1 cellular context compared by ENCODE assay signal in genomic region chr2:16067444-16068232, GRCh38.
TF ChIP-seq lines count a peak whose summit lies in the region.

No MANE protein-coding gene starts in this region.

TF ChIP-seq in HepG2, 621 proteins besides CTCF, POLR2A, EP300 and RAD21 (continued from another document):
- TF ChIP-seq, protein P1, sequence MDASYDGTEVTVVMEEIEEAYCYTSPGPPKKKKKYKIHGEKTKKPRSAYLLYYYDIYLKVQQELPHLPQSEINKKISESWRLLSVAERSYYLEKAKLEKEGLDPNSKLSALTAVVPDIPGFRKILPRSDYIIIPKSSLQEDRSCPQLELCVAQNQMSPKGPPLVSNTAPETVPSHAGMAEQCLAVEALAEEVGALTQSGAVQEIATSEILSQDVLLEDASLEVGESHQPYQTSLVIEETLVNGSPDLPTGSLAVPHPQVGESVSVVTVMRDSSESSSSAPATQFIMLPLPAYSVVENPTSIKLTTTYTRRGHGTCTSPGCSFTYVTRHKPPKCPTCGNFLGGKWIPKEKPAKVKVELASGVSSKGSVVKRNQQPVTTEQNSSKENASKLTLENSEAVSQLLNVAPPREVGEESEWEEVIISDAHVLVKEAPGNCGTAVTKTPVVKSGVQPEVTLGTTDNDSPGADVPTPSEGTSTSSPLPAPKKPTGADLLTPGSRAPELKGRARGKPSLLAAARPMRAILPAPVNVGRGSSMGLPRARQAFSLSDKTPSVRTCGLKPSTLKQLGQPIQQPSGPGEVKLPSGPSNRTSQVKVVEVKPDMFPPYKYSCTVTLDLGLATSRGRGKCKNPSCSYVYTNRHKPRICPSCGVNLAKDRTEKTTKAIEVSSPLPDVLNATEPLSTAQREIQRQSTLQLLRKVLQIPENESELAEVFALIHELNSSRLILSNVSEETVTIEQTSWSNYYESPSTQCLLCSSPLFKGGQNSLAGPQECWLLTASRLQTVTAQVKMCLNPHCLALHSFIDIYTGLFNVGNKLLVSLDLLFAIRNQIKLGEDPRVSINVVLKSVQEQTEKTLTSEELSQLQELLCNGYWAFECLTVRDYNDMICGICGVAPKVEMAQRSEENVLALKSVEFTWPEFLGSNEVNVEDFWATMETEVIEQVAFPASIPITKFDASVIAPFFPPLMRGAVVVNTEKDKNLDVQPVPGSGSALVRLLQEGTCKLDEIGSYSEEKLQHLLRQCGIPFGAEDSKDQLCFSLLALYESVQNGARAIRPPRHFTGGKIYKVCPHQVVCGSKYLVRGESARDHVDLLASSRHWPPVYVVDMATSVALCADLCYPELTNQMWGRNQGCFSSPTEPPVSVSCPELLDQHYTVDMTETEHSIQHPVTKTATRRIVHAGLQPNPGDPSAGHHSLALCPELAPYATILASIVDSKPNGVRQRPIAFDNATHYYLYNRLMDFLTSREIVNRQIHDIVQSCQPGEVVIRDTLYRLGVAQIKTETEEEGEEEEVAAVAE (CRISPR knock-in tag; IDR thresholded peaks at IDR 0.05; ENCODE audit: borderline replicate concordance): no peak
- no peak for TF ChIP-seq BRD4 (CRISPR knock-in tag; IDR thresholded peaks at IDR 0.05)
- no peak for TF ChIP-seq CBFB (CRISPR knock-in tag; IDR thresholded peaks at IDR 0.05)
- no peak for TF ChIP-seq MED8 (CRISPR knock-in tag; IDR thresholded peaks at IDR 0.05; ENCODE audit: insufficient replicate concordance)
- no peak for TF ChIP-seq ZNF549 (CRISPR knock-in tag; IDR thresholded peaks at IDR 0.05)
- TF ChIP-seq, protein P2, sequence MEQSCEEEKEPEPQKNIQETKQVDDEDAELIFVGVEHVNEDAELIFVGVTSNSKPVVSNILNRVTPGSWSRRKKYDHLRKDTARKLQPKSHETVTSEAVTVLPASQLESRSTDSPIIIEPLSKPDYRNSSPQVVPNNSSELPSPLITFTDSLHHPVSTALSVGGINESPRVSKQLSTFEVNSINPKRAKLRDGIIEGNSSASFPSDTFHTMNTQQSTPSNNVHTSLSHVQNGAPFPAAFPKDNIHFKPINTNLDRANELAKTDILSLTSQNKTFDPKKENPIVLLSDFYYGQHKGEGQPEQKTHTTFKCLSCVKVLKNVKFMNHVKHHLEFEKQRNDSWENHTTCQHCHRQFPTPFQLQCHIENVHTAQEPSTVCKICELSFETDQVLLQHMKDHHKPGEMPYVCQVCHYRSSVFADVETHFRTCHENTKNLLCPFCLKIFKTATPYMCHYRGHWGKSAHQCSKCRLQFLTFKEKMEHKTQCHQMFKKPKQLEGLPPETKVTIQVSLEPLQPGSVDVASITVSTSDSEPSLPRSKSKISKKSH (CRISPR knock-in tag; IDR thresholded peaks at IDR 0.05; ENCODE audit: borderline replicate concordance): no peak
- no peak for TF ChIP-seq SP5 (CRISPR knock-in tag; IDR thresholded peaks at IDR 0.05; ENCODE audit: borderline replicate concordance, low read depth)
- TF ChIP-seq, protein P3, sequence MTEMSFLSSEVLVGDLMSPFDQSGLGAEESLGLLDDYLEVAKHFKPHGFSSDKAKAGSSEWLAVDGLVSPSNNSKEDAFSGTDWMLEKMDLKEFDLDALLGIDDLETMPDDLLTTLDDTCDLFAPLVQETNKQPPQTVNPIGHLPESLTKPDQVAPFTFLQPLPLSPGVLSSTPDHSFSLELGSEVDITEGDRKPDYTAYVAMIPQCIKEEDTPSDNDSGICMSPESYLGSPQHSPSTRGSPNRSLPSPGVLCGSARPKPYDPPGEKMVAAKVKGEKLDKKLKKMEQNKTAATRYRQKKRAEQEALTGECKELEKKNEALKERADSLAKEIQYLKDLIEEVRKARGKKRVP (CRISPR knock-in tag; IDR thresholded peaks at IDR 0.05): no peak
- no peak for TF ChIP-seq MIER3 (CRISPR knock-in tag; IDR thresholded peaks at IDR 0.05; ENCODE audit: borderline replicate concordance)
- no peak for TF ChIP-seq MLLT10 (CRISPR knock-in tag; IDR thresholded peaks at IDR 0.05)
- 0 out of 2 replicates have a peak, but pooled peaks have one; percentile 16 for TF ChIP-seq ZNF264 (CRISPR knock-in tag; IDR thresholded peaks at IDR 0.05)
- TF ChIP-seq, protein P4, sequence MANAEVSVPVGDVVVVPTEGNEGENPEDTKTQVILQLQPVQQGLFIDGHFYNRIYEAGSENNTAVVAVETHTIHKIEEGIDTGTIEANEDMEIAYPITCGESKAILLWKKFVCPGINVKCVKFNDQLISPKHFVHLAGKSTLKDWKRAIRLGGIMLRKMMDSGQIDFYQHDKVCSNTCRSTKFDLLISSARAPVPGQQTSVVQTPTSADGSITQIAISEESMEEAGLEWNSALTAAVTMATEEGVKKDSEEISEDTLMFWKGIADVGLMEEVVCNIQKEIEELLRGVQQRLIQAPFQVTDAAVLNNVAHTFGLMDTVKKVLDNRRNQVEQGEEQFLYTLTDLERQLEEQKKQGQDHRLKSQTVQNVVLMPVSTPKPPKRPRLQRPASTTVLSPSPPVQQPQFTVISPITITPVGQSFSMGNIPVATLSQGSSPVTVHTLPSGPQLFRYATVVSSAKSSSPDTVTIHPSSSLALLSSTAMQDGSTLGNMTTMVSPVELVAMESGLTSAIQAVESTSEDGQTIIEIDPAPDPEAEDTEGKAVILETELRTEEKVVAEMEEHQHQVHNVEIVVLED (CRISPR knock-in tag; IDR thresholded peaks at IDR 0.05; ENCODE audit: borderline replicate concordance): no peak
- TF ChIP-seq RFXANK (CRISPR knock-in tag; IDR thresholded peaks at IDR 0.05): no peak
- TF ChIP-seq, protein P5, sequence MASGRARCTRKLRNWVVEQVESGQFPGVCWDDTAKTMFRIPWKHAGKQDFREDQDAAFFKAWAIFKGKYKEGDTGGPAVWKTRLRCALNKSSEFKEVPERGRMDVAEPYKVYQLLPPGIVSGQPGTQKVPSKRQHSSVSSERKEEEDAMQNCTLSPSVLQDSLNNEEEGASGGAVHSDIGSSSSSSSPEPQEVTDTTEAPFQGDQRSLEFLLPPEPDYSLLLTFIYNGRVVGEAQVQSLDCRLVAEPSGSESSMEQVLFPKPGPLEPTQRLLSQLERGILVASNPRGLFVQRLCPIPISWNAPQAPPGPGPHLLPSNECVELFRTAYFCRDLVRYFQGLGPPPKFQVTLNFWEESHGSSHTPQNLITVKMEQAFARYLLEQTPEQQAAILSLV (CRISPR knock-in tag; IDR thresholded peaks at IDR 0.05; ENCODE audit: borderline replicate concordance): no peak
- TF ChIP-seq ZSCAN30 (CRISPR knock-in tag; IDR thresholded peaks at IDR 0.05): no peak
- TF ChIP-seq KDM3A (CRISPR knock-in tag; IDR thresholded peaks at IDR 0.05; ENCODE audit: low read depth): no peak
- no peak for TF ChIP-seq ZEB1 (IDR thresholded peaks at IDR 0.05; ENCODE audit: insufficient replicate concordance, low read depth)
